In the genomic region with DNA sequence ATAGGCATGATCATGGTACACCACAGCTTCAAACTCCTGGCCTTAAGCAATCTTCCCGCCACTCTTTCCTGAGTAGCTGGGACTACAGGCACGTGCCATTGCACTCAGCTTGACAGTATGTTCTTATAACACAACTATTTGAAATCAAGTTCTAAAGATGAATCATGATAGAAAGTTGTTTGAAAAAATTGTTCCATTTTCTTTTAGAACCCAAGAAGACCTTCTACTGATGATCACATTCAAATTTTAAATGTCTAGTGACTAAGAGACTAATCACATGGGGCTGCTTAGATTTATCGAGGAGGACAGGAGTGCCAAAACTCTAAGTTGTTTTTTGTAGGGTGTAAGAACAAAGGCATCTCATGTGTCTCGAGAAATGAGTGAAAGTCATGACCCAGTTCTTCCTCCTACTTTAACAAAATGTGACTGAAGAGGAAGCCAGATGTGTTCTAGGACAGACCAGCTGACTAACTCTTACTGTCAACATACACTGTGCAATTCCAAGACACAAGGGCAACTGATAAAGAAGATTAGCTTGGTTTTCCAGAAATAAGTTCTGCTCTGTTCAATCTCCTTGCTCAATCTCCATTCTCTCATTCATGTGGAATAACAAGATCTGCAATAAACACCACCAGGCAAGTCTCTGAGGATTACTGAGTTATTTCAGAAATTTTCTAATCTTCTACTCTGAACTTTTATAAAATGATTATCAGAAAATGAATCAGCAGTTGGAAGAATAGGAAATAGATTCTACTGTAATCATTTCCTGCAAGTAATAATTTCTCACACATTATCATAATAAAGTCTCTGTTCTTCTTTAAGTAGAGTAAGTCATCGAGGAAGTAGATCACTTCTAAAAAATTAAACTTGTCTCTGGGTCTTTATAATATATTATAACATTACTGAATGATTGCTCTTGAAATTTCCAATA, we compare ENCODE assay signal across 11 cellular contexts.
DNase-seq lines count a peak whose midpoint lies in the region; ATAC-seq and TF ChIP-seq lines count a peak whose summit lies in the region.
"Had no signal": no experiment of that assay in that cellular context is flagged by ENCODE, and none has a peak within 500 bp of the region (broad histone marks: within the 10 kb centered on the region; RNA-seq: fewer than 3 reads in every experiment).

No MANE protein-coding gene starts in this region.

- no peak overlapping the region for H3K4me3 Mint-ChIP-seq in activated T-cell treated with anti-CD3 and anti-CD28 coated beads, Interleukin-2, amount 50 U/mL, for 4 hours

- no peaks in the 10 kb centered on the region for H3K36me3 Mint-ChIP-seq in activated T-cell treated with anti-CD3 and anti-CD28 coated beads, Interleukin-2, amount 50 U/mL, for 4 hours (ENCODE audit: insufficient read depth)

- no peaks in the 10 kb centered on the region for H3K4me1 ChIP-seq in right atrium auricular region
- no peaks in the 10 kb centered on the region for H3K4me1 ChIP-seq in thoracic aorta (ENCODE audit: control insufficient read depth in 1 of 2, low read depth in 2 of 2)
- no peaks in the 10 kb centered on the region for H3K4me1 ChIP-seq in HAP-1
- H3K4me1 ChIP-seq: transverse colon had no signal

- H3K4me3 ChIP-seq in astrocyte of the spinal cord (ENCODE audit: low read depth, low read length): no peak overlapping the region
- H3K4me3 ChIP-seq in right atrium auricular region: no peak overlapping the region
- H3K4me3 ChIP-seq in thoracic aorta: no peak overlapping the region
- no peak overlapping the region for H3K4me3 ChIP-seq in HAP-1
- H3K4me3 ChIP-seq: coronary artery, transverse colon had no signal

- peaks cover 5% of the 10 kb centered on the region for H3K4me1 Mint-ChIP-seq in activated T-cell treated with anti-CD3 and anti-CD28 coated beads, Interleukin-2, amount 50 U/mL, for 4 hours (ENCODE audit: low read depth)

- in situ Hi-C loops in astrocyte of the spinal cord (cut with HindIII; ENCODE audit: low sequenced_read_pairs): no loop called here
- in situ Hi-C loops in G401 (cut with HindIII; ENCODE audit: low sequenced_read_pairs): no loop called here
- in situ Hi-C loops in HAP-1 (cut with MboI; ENCODE audit: low sequenced_read_pairs): no loop called here

- H3K9me3 ChIP-seq in right atrium auricular region (no peaks in the 10 kb centered on the region), thoracic aorta (no peaks in the 10 kb centered on the region), HAP-1 (no peaks in the 10 kb centered on the region)
- H3K9me3 ChIP-seq: transverse colon had no signal

- H3K27me3 Mint-ChIP-seq in activated T-cell treated with anti-CD3 and anti-CD28 coated beads, Interleukin-2, amount 50 U/mL, for 4 hours (ENCODE audit: low read depth): no peaks in the 10 kb centered on the region

- no peaks in the 10 kb centered on the region for H3K27me3 ChIP-seq in right atrium auricular region
- H3K27me3 ChIP-seq in thoracic aorta (replicated peaks; ENCODE audit: insufficient read depth): no peaks in the 10 kb centered on the region
- no peaks in the 10 kb centered on the region for H3K27me3 ChIP-seq in HAP-1 (ENCODE audit: low read depth)
- H3K27me3 ChIP-seq: transverse colon had no signal

- H3K27ac ChIP-seq in right atrium auricular region: peak overlapping the region in 1 of 2 donors; percentile 45
- no peak overlapping the region for H3K27ac ChIP-seq in thoracic aorta

- H3K9me3 Mint-ChIP-seq in activated T-cell treated with anti-CD3 and anti-CD28 coated beads, Interleukin-2, amount 50 U/mL, for 4 hours: no peaks in the 10 kb centered on the region

- no peaks in the 10 kb centered on the region for H3K36me3 ChIP-seq in right atrium auricular region
- no peaks in the 10 kb centered on the region for H3K36me3 ChIP-seq in thoracic aorta
- H3K36me3 ChIP-seq in HAP-1 (replicated peaks): no peaks in the 10 kb centered on the region
- H3K36me3 ChIP-seq: transverse colon had no signal

- peak; percentile 53 to 56 for ATAC-seq in activated T-cell treated with anti-CD3 and anti-CD28 coated beads, Interleukin-2, amount 50 U/mL, for 4 hours
- peak; percentile 70 for ATAC-seq in thoracic aorta (ENCODE audit: insufficient number of reproducible peaks, low FRiP score, low read depth)

- TF ChIP-seq CTCF in astrocyte of the spinal cord (IDR thresholded peaks at IDR 0.05; ENCODE audit: low read depth, low read length) (no peak), right atrium auricular region (IDR thresholded peaks at IDR 0.05) (no peak), thoracic aorta (IDR thresholded peaks at IDR 0.05) (no peak)

- no peak for DNase-seq in activated T-cell treated with anti-CD3 and anti-CD28 coated beads, Interleukin-2, amount 50 U/mL, for 4 hours
- DNase-seq in activated T-cell treated with anti-CD3 and anti-CD28 coated beads for 4 hours: no peak
- DNase-seq in astrocyte of the spinal cord (ENCODE audit: low read depth, low spot score): peak; percentile 84
- DNase-seq in right atrium auricular region (ENCODE audit: low spot score): peak; percentile 74
- DNase-seq in thoracic aorta (ENCODE audit: low spot score): no peak
- DNase-seq in G401 (ENCODE audit: low spot score): no peak
- no peak for DNase-seq in cortex of kidney (lab: John Stamatoyannopoulos, UW)
- no peak for DNase-seq in HAP-1 (ENCODE audit: low spot score in 2 of 2)
- DNase-seq: AML-193, transverse colon had no signal

Comparison
In these comparisons a context has a peak if more than half of its experiments do, and no peak if none do; other contexts are left out.
1. DNase-seq: peak in astrocyte of the spinal cord (single experiment) and right atrium auricular region (single experiment); none in activated T-cell treated with anti-CD3 and anti-CD28 coated beads, Interleukin-2, amount 50 U/mL, for 4 hours (single experiment), activated T-cell treated with anti-CD3 and anti-CD28 coated beads for 4 hours (single experiment), thoracic aorta (single experiment), G401 (single experiment), cortex of kidney (single experiment) and HAP-1 (0 of 2).